Comparison of ENCODE assay signal across 1 cellular context in genomic region chr11:64343740-64344133, GRCh38.
TF ChIP-seq lines count a peak whose summit lies in the region.

No MANE protein-coding gene starts in this region.

TF ChIP-seq in GM23338, 12 proteins besides CTCF, POLR2A, EP300 and RAD21 (continued from another document):
- TF ChIP-seq, protein P1, sequence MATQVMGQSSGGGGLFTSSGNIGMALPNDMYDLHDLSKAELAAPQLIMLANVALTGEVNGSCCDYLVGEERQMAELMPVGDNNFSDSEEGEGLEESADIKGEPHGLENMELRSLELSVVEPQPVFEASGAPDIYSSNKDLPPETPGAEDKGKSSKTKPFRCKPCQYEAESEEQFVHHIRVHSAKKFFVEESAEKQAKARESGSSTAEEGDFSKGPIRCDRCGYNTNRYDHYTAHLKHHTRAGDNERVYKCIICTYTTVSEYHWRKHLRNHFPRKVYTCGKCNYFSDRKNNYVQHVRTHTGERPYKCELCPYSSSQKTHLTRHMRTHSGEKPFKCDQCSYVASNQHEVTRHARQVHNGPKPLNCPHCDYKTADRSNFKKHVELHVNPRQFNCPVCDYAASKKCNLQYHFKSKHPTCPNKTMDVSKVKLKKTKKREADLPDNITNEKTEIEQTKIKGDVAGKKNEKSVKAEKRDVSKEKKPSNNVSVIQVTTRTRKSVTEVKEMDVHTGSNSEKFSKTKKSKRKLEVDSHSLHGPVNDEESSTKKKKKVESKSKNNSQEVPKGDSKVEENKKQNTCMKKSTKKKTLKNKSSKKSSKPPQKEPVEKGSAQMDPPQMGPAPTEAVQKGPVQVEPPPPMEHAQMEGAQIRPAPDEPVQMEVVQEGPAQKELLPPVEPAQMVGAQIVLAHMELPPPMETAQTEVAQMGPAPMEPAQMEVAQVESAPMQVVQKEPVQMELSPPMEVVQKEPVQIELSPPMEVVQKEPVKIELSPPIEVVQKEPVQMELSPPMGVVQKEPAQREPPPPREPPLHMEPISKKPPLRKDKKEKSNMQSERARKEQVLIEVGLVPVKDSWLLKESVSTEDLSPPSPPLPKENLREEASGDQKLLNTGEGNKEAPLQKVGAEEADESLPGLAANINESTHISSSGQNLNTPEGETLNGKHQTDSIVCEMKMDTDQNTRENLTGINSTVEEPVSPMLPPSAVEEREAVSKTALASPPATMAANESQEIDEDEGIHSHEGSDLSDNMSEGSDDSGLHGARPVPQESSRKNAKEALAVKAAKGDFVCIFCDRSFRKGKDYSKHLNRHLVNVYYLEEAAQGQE (IDR thresholded peaks at IDR 0.05; ENCODE audit: unreplicated experiment) = no peak
- TF ChIP-seq, protein P2, sequence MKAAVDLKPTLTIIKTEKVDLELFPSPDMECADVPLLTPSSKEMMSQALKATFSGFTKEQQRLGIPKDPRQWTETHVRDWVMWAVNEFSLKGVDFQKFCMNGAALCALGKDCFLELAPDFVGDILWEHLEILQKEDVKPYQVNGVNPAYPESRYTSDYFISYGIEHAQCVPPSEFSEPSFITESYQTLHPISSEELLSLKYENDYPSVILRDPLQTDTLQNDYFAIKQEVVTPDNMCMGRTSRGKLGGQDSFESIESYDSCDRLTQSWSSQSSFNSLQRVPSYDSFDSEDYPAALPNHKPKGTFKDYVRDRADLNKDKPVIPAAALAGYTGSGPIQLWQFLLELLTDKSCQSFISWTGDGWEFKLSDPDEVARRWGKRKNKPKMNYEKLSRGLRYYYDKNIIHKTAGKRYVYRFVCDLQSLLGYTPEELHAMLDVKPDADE (IDR thresholded peaks at IDR 0.05) = no peak
- TF ChIP-seq, protein P3, sequence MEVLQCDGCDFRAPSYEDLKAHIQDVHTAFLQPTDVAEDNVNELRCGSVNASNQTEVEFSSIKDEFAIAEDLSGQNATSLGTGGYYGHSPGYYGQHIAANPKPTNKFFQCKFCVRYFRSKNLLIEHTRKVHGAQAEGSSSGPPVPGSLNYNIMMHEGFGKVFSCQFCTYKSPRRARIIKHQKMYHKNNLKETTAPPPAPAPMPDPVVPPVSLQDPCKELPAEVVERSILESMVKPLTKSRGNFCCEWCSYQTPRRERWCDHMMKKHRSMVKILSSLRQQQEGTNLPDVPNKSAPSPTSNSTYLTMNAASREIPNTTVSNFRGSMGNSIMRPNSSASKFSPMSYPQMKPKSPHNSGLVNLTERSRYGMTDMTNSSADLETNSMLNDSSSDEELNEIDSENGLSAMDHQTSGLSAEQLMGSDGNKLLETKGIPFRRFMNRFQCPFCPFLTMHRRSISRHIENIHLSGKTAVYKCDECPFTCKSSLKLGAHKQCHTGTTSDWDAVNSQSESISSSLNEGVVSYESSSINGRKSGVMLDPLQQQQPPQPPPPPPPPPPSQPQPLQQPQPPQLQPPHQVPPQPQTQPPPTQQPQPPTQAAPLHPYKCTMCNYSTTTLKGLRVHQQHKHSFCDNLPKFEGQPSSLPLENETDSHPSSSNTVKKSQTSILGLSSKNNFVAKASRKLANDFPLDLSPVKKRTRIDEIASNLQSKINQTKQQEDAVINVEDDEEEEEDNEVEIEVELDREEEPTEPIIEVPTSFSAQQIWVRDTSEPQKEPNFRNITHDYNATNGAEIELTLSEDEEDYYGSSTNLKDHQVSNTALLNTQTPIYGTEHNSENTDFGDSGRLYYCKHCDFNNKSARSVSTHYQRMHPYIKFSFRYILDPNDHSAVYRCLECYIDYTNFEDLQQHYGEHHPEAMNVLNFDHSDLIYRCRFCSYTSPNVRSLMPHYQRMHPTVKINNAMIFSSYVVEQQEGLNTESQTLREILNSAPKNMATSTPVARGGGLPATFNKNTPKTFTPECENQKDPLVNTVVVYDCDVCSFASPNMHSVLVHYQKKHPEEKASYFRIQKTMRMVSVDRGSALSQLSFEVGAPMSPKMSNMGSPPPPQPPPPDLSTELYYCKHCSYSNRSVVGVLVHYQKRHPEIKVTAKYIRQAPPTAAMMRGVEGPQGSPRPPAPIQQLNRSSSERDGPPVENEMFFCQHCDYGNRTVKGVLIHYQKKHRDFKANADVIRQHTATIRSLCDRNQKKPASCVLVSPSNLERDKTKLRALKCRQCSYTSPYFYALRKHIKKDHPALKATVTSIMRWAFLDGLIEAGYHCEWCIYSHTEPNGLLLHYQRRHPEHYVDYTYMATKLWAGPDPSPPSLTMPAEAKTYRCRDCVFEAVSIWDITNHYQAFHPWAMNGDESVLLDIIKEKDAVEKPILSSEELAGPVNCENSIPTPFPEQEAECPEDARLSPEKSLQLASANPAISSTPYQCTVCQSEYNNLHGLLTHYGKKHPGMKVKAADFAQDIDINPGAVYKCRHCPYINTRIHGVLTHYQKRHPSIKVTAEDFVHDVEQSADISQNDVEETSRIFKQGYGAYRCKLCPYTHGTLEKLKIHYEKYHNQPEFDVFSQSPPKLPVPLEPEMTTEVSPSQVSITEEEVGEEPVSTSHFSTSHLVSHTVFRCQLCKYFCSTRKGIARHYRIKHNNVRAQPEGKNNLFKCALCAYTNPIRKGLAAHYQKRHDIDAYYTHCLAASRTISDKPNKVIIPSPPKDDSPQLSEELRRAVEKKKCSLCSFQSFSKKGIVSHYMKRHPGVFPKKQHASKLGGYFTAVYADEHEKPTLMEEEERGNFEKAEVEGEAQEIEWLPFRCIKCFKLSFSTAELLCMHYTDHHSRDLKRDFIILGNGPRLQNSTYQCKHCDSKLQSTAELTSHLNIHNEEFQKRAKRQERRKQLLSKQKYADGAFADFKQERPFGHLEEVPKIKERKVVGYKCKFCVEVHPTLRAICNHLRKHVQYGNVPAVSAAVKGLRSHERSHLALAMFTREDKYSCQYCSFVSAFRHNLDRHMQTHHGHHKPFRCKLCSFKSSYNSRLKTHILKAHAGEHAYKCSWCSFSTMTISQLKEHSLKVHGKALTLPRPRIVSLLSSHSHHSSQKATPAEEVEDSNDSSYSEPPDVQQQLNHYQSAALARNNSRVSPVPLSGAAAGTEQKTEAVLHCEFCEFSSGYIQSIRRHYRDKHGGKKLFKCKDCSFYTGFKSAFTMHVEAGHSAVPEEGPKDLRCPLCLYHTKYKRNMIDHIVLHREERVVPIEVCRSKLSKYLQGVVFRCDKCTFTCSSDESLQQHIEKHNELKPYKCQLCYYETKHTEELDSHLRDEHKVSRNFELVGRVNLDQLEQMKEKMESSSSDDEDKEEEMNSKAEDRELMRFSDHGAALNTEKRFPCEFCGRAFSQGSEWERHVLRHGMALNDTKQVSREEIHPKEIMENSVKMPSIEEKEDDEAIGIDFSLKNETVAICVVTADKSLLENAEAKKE (CRISPR knock-in tag; IDR thresholded peaks at IDR 0.05) = no peak
